ENCODE assay signal across 37 cellular contexts in the genomic region with DNA sequence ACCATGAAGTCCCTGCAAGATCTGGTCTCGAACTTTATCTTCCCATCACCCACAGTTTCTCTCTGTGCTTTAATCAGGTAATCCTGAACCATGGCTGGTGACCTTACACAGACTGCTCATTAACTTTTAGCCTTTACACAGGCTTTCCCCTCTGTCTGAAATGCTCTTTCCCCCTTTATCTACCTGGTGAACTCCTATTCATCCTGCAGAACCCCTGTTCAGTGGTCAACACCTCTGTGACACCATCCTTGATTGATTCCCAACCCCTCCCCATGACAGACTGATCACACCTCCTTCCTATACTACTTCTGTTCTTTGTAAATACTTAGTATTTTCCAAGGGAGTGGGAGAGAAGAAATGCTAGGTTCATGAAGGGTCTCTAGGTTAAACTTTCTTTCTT.
"Had no signal": no experiment of that assay in that cellular context is flagged by ENCODE, and none has a peak within 500 bp of the region (broad histone marks: within the 10 kb centered on the region; RNA-seq: fewer than 3 reads in every experiment).

No MANE protein-coding gene starts in this region.

- H3K4me3 ChIP-seq: adrenal gland, body of pancreas, breast epithelium had no signal

- H3K9me3 Mint-ChIP-seq: activated B cell treated with CpG ODN at 0.5 μM for 24 hours; activated CD4-positive, alpha-beta memory T cell treated with anti-CD3 and anti-CD28 coated beads for 36 hours; activated CD4-positive, alpha-beta T cell treated with anti-CD3 and anti-CD28 coated beads, Interleukin-2, amount 10 ng/mL, durations not matched to agents 24 days and 14 days; activated CD8-positive, alpha-beta T cell treated with anti-CD3 and anti-CD28 coated beads for 36 hours; activated naive CD4-positive, alpha-beta T cell treated with anti-CD3 and anti-CD28 coated beads for 36 hours; activated naive CD4-positive, alpha-beta T cell treated with anti-CD3 and anti-CD28 coated beads, Interleukin-2, amount 50 U/mL, for 72 hours; activated naive CD8-positive, alpha-beta T cell treated with anti-CD3 and anti-CD28 coated beads for 36 hours; activated T-cell treated with anti-CD3 and anti-CD28 coated beads, Interleukin-2, amount 50 U/mL, for 4 hours; activated T-cell treated with anti-CD3 and anti-CD28 coated beads, Interleukin-2, amount 50 U/mL, for 72 hours; activated T-helper 1 cell treated with anti-CD3 and anti-CD28 coated beads, Interleukin-12 subunit alpha, Interleukin-12 subunit beta, Interleukin-2, Interleukin-4 antibody, amounts not matched to agents 30 ng/mL and 10 ng/mL and 1 ng/mL, durations not matched to agents 14 hours and 24 hours and 36 hours; activated T-helper 17 cell treated with anti-CD3 and anti-CD28 coated beads, Interleukin-2, amount 50 U/mL, for 72 hours; central memory CD8-positive, alpha-beta T cell; T-helper 1 cell treated with Interleukin-12 subunit alpha and Interleukin-12 subunit beta and Interleukin-4 antibody, amounts not matched to agents 30 μg/mL and 1 μg/mL, for 36 hours; T-helper 2 cell treated with Interferon-gamma antibody and Interleukin-4, amounts not matched to agents 5 μg/mL and 100 μg/mL, for 36 hours had no signal

- H3K4me1 Mint-ChIP-seq: activated CD4-positive, alpha-beta T cell treated with anti-CD3 and anti-CD28 coated beads, Interleukin-2, amount 10 ng/mL, durations not matched to agents 24 days and 14 days; activated T-helper 17 cell treated with anti-CD3 and anti-CD28 coated beads, Interleukin-2, amount 50 U/mL, for 72 hours; central memory CD8-positive, alpha-beta T cell had no signal

- DNase-seq: activated B cell treated with CpG ODN at 0.5 μM for 24 hours; activated CD4-positive, alpha-beta memory T cell treated with anti-CD3 and anti-CD28 coated beads for 36 hours; activated CD4-positive, alpha-beta T cell treated with anti-CD3 and anti-CD28 coated beads for 4 hours; activated CD4-positive, alpha-beta T cell treated with anti-CD3 and anti-CD28 coated beads, Interleukin-2, amount 10 ng/mL, durations not matched to agents 24 days and 14 days; activated CD4-positive, alpha-beta T cell treated with anti-CD3 and anti-CD28 coated beads, Interleukin-2, amount 50 U/mL, for 1 hour; activated CD4-positive, alpha-beta T cell treated with anti-CD3 and anti-CD28 coated beads, Interleukin-2, amount 50 U/mL, for 4 hours; activated CD4-positive, CD25-positive, alpha-beta regulatory T cell treated with anti-CD3 and anti-CD28 coated beads, Interleukin-2, amount 50 U/mL, for 72 hours; activated CD8-positive, alpha-beta memory T cell treated with anti-CD3 and anti-CD28 coated beads, Interleukin-2, amount 50 U/mL, for 4 hours; activated CD8-positive, alpha-beta T cell treated with anti-CD3 and anti-CD28 coated beads for 36 hours; activated effector memory CD4-positive, alpha-beta T cell treated with anti-CD3 and anti-CD28 coated beads, Interleukin-2, amount 50 U/mL, for 16 hours; activated gamma-delta T cell treated with Interleukin-2 at 50 U/mL for 16 hours; activated naive CD4-positive, alpha-beta T cell; activated naive CD4-positive, alpha-beta T cell treated with anti-CD3 and anti-CD28 coated beads for 36 hours; activated naive CD4-positive, alpha-beta T cell treated with anti-CD3 and anti-CD28 coated beads, Interleukin-2, amount 50 U/mL, for 16 hours; activated naive CD8-positive, alpha-beta T cell treated with anti-CD3 and anti-CD28 coated beads for 36 hours; activated T-cell treated with anti-CD3 and anti-CD28 coated beads for 4 hours; activated T-cell treated with anti-CD3 and anti-CD28 coated beads, Interleukin-2, amount 50 U/mL, for 1 hour; activated T-cell treated with anti-CD3 and anti-CD28 coated beads, Interleukin-2, amount 50 U/mL, for 4 hours; activated T-cell treated with anti-CD3 and anti-CD28 coated beads, Interleukin-2, amount 50 U/mL, for 72 hours; adrenal gland; amniotic stem cell; aorta; body of pancreas; brain microvascular endothelial cell; caudate nucleus; cerebellar nuclear complex; T-helper 1 cell; T-helper 2 cell; T-helper 9 cell had no signal

- H3K4me1 ChIP-seq: adrenal gland, breast epithelium had no signal

- H3K9me3 ChIP-seq: adrenal gland, body of pancreas, breast epithelium had no signal

- H3K27ac Mint-ChIP-seq: activated B cell treated with CpG ODN at 0.5 μM for 24 hours; activated CD4-positive, alpha-beta memory T cell treated with anti-CD3 and anti-CD28 coated beads for 36 hours; activated CD4-positive, alpha-beta T cell treated with anti-CD3 and anti-CD28 coated beads, Interleukin-2, amount 10 ng/mL, durations not matched to agents 24 days and 14 days; activated CD8-positive, alpha-beta T cell treated with anti-CD3 and anti-CD28 coated beads for 36 hours; activated naive CD4-positive, alpha-beta T cell treated with anti-CD3 and anti-CD28 coated beads for 36 hours; activated naive CD8-positive, alpha-beta T cell treated with anti-CD3 and anti-CD28 coated beads for 36 hours; activated T-cell treated with anti-CD3 and anti-CD28 coated beads, Interleukin-2, amount 50 U/mL, for 72 hours; activated T-helper 1 cell treated with anti-CD3 and anti-CD28 coated beads, Interleukin-12 subunit alpha, Interleukin-12 subunit beta, Interleukin-2, Interleukin-4 antibody, amounts not matched to agents 30 ng/mL and 10 ng/mL and 1 ng/mL, durations not matched to agents 14 hours and 24 hours and 36 hours; activated T-helper 17 cell treated with anti-CD3 and anti-CD28 coated beads, Interleukin-2, amount 50 U/mL, for 72 hours; T-helper 1 cell treated with Interleukin-12 subunit alpha and Interleukin-12 subunit beta and Interleukin-4 antibody, amounts not matched to agents 30 μg/mL and 1 μg/mL, for 36 hours; T-helper 2 cell treated with Interferon-gamma antibody and Interleukin-4, amounts not matched to agents 5 μg/mL and 100 μg/mL, for 36 hours had no signal

- H3K36me3 ChIP-seq: adrenal gland, brain microvascular endothelial cell, breast epithelium had no signal

- ATAC-seq: activated CD8-positive, alpha-beta T cell treated with anti-CD3 and anti-CD28 coated beads for 36 hours; activated naive CD4-positive, alpha-beta T cell treated with anti-CD3 and anti-CD28 coated beads, Interleukin-2, amount 50 U/mL, for 72 hours; activated T-cell treated with anti-CD3 and anti-CD28 coated beads, Interleukin-2, amount 50 U/mL, for 4 hours; activated T-cell treated with anti-CD3 and anti-CD28 coated beads, Interleukin-2, amount 50 U/mL, for 72 hours; activated T-helper 17 cell treated with anti-CD3 and anti-CD28 coated beads, Interleukin-2, amount 50 U/mL, for 72 hours; body of pancreas had no signal

- H3K36me3 Mint-ChIP-seq: activated CD4-positive, alpha-beta memory T cell treated with anti-CD3 and anti-CD28 coated beads for 36 hours; activated naive CD4-positive, alpha-beta T cell treated with anti-CD3 and anti-CD28 coated beads, Interleukin-2, amount 50 U/mL, for 72 hours; activated naive CD8-positive, alpha-beta T cell treated with anti-CD3 and anti-CD28 coated beads for 36 hours had no signal

- H3K27me3 ChIP-seq: adrenal gland, body of pancreas, breast epithelium had no signal

- H3K27me3 Mint-ChIP-seq: activated CD4-positive, alpha-beta memory T cell treated with anti-CD3 and anti-CD28 coated beads for 36 hours; activated CD4-positive, alpha-beta T cell treated with anti-CD3 and anti-CD28 coated beads, Interleukin-2, amount 10 ng/mL, durations not matched to agents 24 days and 14 days; activated CD8-positive, alpha-beta T cell treated with anti-CD3 and anti-CD28 coated beads for 36 hours; activated naive CD8-positive, alpha-beta T cell treated with anti-CD3 and anti-CD28 coated beads for 36 hours had no signal

- H3K4me3 Mint-ChIP-seq: activated B cell treated with CpG ODN at 0.5 μM for 24 hours; activated CD4-positive, alpha-beta memory T cell treated with anti-CD3 and anti-CD28 coated beads for 36 hours; activated CD4-positive, alpha-beta T cell treated with anti-CD3 and anti-CD28 coated beads, Interleukin-2, amount 10 ng/mL, durations not matched to agents 24 days and 14 days; activated CD8-positive, alpha-beta T cell treated with anti-CD3 and anti-CD28 coated beads for 36 hours; activated naive CD4-positive, alpha-beta T cell treated with anti-CD3 and anti-CD28 coated beads for 36 hours; activated naive CD8-positive, alpha-beta T cell treated with anti-CD3 and anti-CD28 coated beads for 36 hours; activated T-cell treated with anti-CD3 and anti-CD28 coated beads, Interleukin-2, amount 50 U/mL, for 4 hours; activated T-cell treated with anti-CD3 and anti-CD28 coated beads, Interleukin-2, amount 50 U/mL, for 72 hours; activated T-helper 1 cell treated with anti-CD3 and anti-CD28 coated beads, Interleukin-12 subunit alpha, Interleukin-12 subunit beta, Interleukin-2, Interleukin-4 antibody, amounts not matched to agents 30 ng/mL and 10 ng/mL and 1 ng/mL, durations not matched to agents 14 hours and 24 hours and 36 hours; activated T-helper 17 cell treated with anti-CD3 and anti-CD28 coated beads, Interleukin-2, amount 50 U/mL, for 72 hours; central memory CD8-positive, alpha-beta T cell; T-helper 1 cell treated with Interleukin-12 subunit alpha and Interleukin-12 subunit beta and Interleukin-4 antibody, amounts not matched to agents 30 μg/mL and 1 μg/mL, for 36 hours; T-helper 2 cell treated with Interferon-gamma antibody and Interleukin-4, amounts not matched to agents 5 μg/mL and 100 μg/mL, for 36 hours had no signal

- H3K27ac ChIP-seq: adrenal gland, body of pancreas, brain microvascular endothelial cell, breast epithelium, VCaP had no signal
